8 cellular contexts compared by ENCODE assay signal in genomic region chr2:95115418-95115817, GRCh38. TPM values are rescaled to one million over a fixed set of nuclear protein-coding genes. Genes with fewer than 3 reads are reported as not detected.
DNase-seq lines count a peak whose midpoint lies in the region; ATAC-seq, FAIRE-seq and TF ChIP-seq lines count a peak whose summit lies in the region.

No MANE protein-coding gene starts in this region.

- no peaks in the 10 kb centered on the region for H4K20me1 ChIP-seq in endothelial cell of umbilical vein (replicated peaks; ENCODE audit: control insufficient read depth, extremely low read depth, insufficient read depth, low read length)

- H3K4me1 ChIP-seq in CD8-positive, alpha-beta T cell (ENCODE audit: insufficient read depth, low read length), result peaks cover 28% of the 10 kb centered on the region
- H3K4me1 ChIP-seq in endothelial cell of umbilical vein (ENCODE audit: control insufficient read depth, extremely low read depth, insufficient read depth, low read length), result peaks cover 3% of the 10 kb centered on the region

- CTCF ChIA-PET in CD8-positive, alpha-beta T cell (lab: Charles Lee), result interaction anchor here (0.6 to 6.5 kb wide), 29 partner anchors 8 to 160 kb away, joined by 3 to 142 read pairs (median 4); partner anchors contain the start of gene MAL
- CTCF ChIA-PET in endothelial cell of umbilical vein (lab: Charles Lee), result interaction anchor here (0.9 to 1.9 kb wide), 11 partner anchors 9 to 129 kb away, joined by 3 to 17 read pairs (median 7); no protein-coding TSS in a partner anchor

- POLR2A ChIA-PET in CD8-positive, alpha-beta T cell (lab: Charles Lee), result interaction anchor here (0.6 to 1.6 kb wide), 8 partner anchors 13 to 93 kb away, joined by 3 to 10 read pairs (median 5); partner anchors contain the start of gene ZNF514
- POLR2A ChIA-PET in endothelial cell of umbilical vein (lab: Charles Lee), result no interaction called here

- TF ChIP-seq POLR2A in endothelial cell of umbilical vein (IDR thresholded peaks at IDR 0.05; ENCODE audit: low read depth, low read length), result no peak

- no peak overlapping the region for H3K9ac ChIP-seq in endothelial cell of umbilical vein (replicated peaks; ENCODE audit: extremely low read depth, insufficient read depth, low read length)

- ATAC-seq in CD8-positive, alpha-beta T cell, result peak; percentile 97
- peak; percentile 96 for ATAC-seq in GM19372 (IDR thresholded peaks at IDR 0.05; ENCODE audit: low read depth, unreplicated experiment)
- peak; percentile 93 for ATAC-seq in HG03442 (IDR thresholded peaks at IDR 0.05; ENCODE audit: unreplicated experiment)
- ATAC-seq in naive B cell (ENCODE audit: low read depth in 2 of 2), result peak; percentile 77 to 89

- DNase-seq in CD8-positive, alpha-beta T cell, result peak; percentile 46 to 82 (median 74)
- peak; percentile 21 for DNase-seq in NCI-H82 treated with DMSO at 0.1 percent for 48 hours (lab: John Stamatoyannopoulos, UW; ENCODE audit: unreplicated experiment)
- DNase-seq in activated CD8-positive, alpha-beta memory T cell treated with anti-CD3 and anti-CD28 coated beads for 48 hours (ENCODE audit: low read depth in 2 of 3, low spot score in 2 of 3), result peak in 2 of 3 experiments; percentile 18 to 28
- peak; percentile 64 for DNase-seq in endothelial cell of umbilical vein (ENCODE audit: low read depth, low spot score)
- peak; percentile 35 for DNase-seq in naive B cell
- DNase-seq in stimulated activated CD8-positive, alpha-beta memory T cell treated with anti-CD3 and anti-CD28 coated beads, Interleukin-7, amount 100 ng/mL, for 48 hours (ENCODE audit: extremely low read depth in 1 of 2, low read depth in 1 of 2), result peak; percentile 31 to 61

- H3K36me3 ChIP-seq in CD8-positive, alpha-beta T cell (ENCODE audit: insufficient read depth, low read length), result peaks cover 26% of the 10 kb centered on the region
- peaks cover 0 to 5% of the 10 kb centered on the region in 2 experiments for H3K36me3 ChIP-seq in endothelial cell of umbilical vein (ENCODE audit: control insufficient read depth in 2 of 2, extremely low read depth in 1 of 2, insufficient read depth in 2 of 2, low read length in 2 of 2)

- H3K27me3 Mint-ChIP-seq in CD8-positive, alpha-beta T cell (ENCODE audit: low read depth), result no peaks in the 10 kb centered on the region
- no peaks in the 10 kb centered on the region for H3K27me3 Mint-ChIP-seq in naive B cell

- peak; percentile 80 for FAIRE-seq in endothelial cell of umbilical vein (lab: Jason Lieb, UNC)

- H3K27me3 ChIP-seq in CD8-positive, alpha-beta T cell (ENCODE audit: insufficient read depth, low read length), result no peaks in the 10 kb centered on the region
- no peaks in the 10 kb centered on the region for H3K27me3 ChIP-seq in endothelial cell of umbilical vein (ENCODE audit: control insufficient read depth in 2 of 2, insufficient read depth in 2 of 2, low read length in 2 of 2)

- no TSS peak for BruUV-seq in endothelial cell of umbilical vein (replicated peaks; lab: Mats Ljungman, UMichigan)

- H3K9me1 ChIP-seq in endothelial cell of umbilical vein (replicated peaks; ENCODE audit: control insufficient read depth, extremely low read depth, insufficient read depth, low read length), result no peaks in the 10 kb centered on the region

- peaks cover 42% of the 10 kb centered on the region for H3K4me1 Mint-ChIP-seq in CD8-positive, alpha-beta T cell (ENCODE audit: low read depth)
- H3K4me1 Mint-ChIP-seq in naive B cell, result peaks cover 19 to 35% (median 24%) of the 10 kb centered on the region in 3 donors

- TF ChIP-seq CTCF in CD8-positive, alpha-beta T cell (IDR thresholded peaks at IDR 0.05), result peak; percentile 90
- TF ChIP-seq CTCF in endothelial cell of umbilical vein (IDR thresholded peaks at IDR 0.05; ENCODE audit: extremely low read depth in 1 of 2, insufficient read depth in 1 of 2, low read depth in 1 of 2, low read length in 2 of 2), result peak; percentile 79 to 80

- H3K27ac ChIP-seq in CD8-positive, alpha-beta T cell (ENCODE audit: low read depth, low read length), result no peak overlapping the region
- no peak overlapping the region for H3K27ac ChIP-seq in endothelial cell of umbilical vein (ENCODE audit: insufficient read depth, low read depth, low read length)

- dilution Hi-C loops in endothelial cell of umbilical vein (cut with MboI; ENCODE audit: extremely low pct_ligation_motif_present, low sequenced_read_pairs), result no loop called here

- no peak overlapping the region for H3K4me3 ChIP-seq in CD8-positive, alpha-beta T cell (ENCODE audit: low read depth, low read length)
- H3K4me3 ChIP-seq in endothelial cell of umbilical vein (replicated peaks in 1 of 3; ENCODE audit: insufficient read depth in 1 of 3, low read depth in 1 of 3, low read length in 3 of 3), result no peak overlapping the region

- peaks cover 36% of the 10 kb centered on the region for H3K79me2 ChIP-seq in endothelial cell of umbilical vein (ENCODE audit: control insufficient read depth, insufficient read depth, low read length)

- no peaks in the 10 kb centered on the region for H3K9me3 Mint-ChIP-seq in CD8-positive, alpha-beta T cell
- no peaks in the 10 kb centered on the region for H3K9me3 Mint-ChIP-seq in naive B cell

- intact Hi-C loops in CD8-positive, alpha-beta T cell (cut with DNase I, micrococcal nuclease), result loop anchor here (1.0 to 10.0 kb wide), 5 partner anchors 37 to 241 kb away; partner anchors contain the start of gene TEKT4 (in 2 of the 2)
- intact Hi-C loops in endothelial cell of umbilical vein (cut with micrococcal nuclease), result loop anchor here (1.0 kb wide), 3 partner anchors 39 to 129 kb away; no protein-coding TSS in a partner anchor

- peak overlapping the region; percentile 28 for H3K27ac Mint-ChIP-seq in CD8-positive, alpha-beta T cell
- peak overlapping the region in 2 of 6 donors; percentile 18 to 22 for H3K27ac Mint-ChIP-seq in naive B cell

- H3K4me3 Mint-ChIP-seq in CD8-positive, alpha-beta T cell, result no peak overlapping the region
- H3K4me3 Mint-ChIP-seq in naive B cell, result peak overlapping the region in 1 of 8 donors; percentile 75

- no peak overlapping the region for H2AFZ ChIP-seq in endothelial cell of umbilical vein (ENCODE audit: low read depth, low read length)

- no peaks in the 10 kb centered on the region for H3K9me3 ChIP-seq in CD8-positive, alpha-beta T cell (ENCODE audit: low read length)
- H3K9me3 ChIP-seq in endothelial cell of umbilical vein (replicated peaks; ENCODE audit: control insufficient read depth, insufficient read depth, low read length), result no peaks in the 10 kb centered on the region

- no peak overlapping the region for H3K4me2 ChIP-seq in endothelial cell of umbilical vein (ENCODE audit: insufficient read depth, low read length)

- peaks cover 47% of the 10 kb centered on the region for H3K36me3 Mint-ChIP-seq in CD8-positive, alpha-beta T cell
- peaks cover 8 to 9% of the 10 kb centered on the region in 2 donors for H3K36me3 Mint-ChIP-seq in naive B cell

TF ChIP-seq in endothelial cell of umbilical vein, 7 proteins besides CTCF, POLR2A, EP300 and RAD21 (continues in another document):
- TF ChIP-seq JUN (IDR thresholded peaks at IDR 0.05; ENCODE audit: borderline replicate concordance, insufficient read depth, insufficient read length, low read depth), result no peak
- no peak for TF ChIP-seq EZH2 (IDR thresholded peaks at IDR 0.05; ENCODE audit: borderline replicate concordance, low read depth, low read length, severe bottlenecking)
- TF ChIP-seq FOS (IDR thresholded peaks at IDR 0.05; ENCODE audit: borderline replicate concordance, insufficient read depth, low read length), result no peak
- no peak for TF ChIP-seq MYC (IDR thresholded peaks at IDR 0.05; ENCODE audit: low read depth, low read length)
- no peak for TF ChIP-seq POLR2AphosphoS5 (IDR thresholded peaks at IDR 0.05; ENCODE audit: insufficient read depth, low read depth, low read length)
- no peak for TF ChIP-seq MAX (IDR thresholded peaks at IDR 0.05; ENCODE audit: insufficient read depth, insufficient read length)

RNA-seq across cellular contexts. Expression of gene MRPS5, which starts 6.2 kb away (rescaled TPM):
- total RNA-seq in CD8-positive, alpha-beta T cell, result 10 to 100 TPM; 20.0 to 21.3 TPM
- 59.7 and 62.8 TPM in 2 replicates for total RNA-seq in endothelial cell of umbilical vein
- 45.7 and 50.5 TPM in 2 replicates for polyA plus RNA-seq in endothelial cell of umbilical vein
- polyA plus RNA-seq in endothelial cell of umbilical vein (2011; cell fraction: cytosol; rRNA removed), result 43.5 and 45.9 TPM in 2 replicates
- polyA plus RNA-seq in endothelial cell of umbilical vein (2011; cell fraction: nucleus; rRNA removed), result 92.5 and 128 TPM in 2 replicates
- polyA plus RNA-seq in endothelial cell of umbilical vein (2012), result 62.3 and 65.0 TPM in 2 replicates
- polyA minus RNA-seq in endothelial cell of umbilical vein, result 43.2 and 52.7 TPM in 2 replicates
- 34.9 TPM for polyA minus RNA-seq in endothelial cell of umbilical vein (2011; cell fraction: cytosol; rRNA and poly(A)+ RNA removed)
- polyA minus RNA-seq in endothelial cell of umbilical vein (2011; cell fraction: nucleus; rRNA and poly(A)+ RNA removed), result 33.6 and 39.9 TPM in 2 replicates
- 10 to 100 TPM; 28.5 to 48.2 (median 35.3) TPM for polyA plus RNA-seq in naive B cell (ENCODE audit: low read depth in 6 of 6)

RNA-seq across cellular contexts. Expression of gene ZNF514, which starts 44.2 kb away (rescaled TPM):
- total RNA-seq in CD8-positive, alpha-beta T cell, result 10 to 100 TPM in 1 of 2 experiments, 1 to 10 TPM in 1; 9.7 to 10.2 TPM
- 9.7 and 11.6 TPM in 2 replicates for total RNA-seq in endothelial cell of umbilical vein
- polyA plus RNA-seq in endothelial cell of umbilical vein (2.9 and 3.9 TPM in 2 replicates), naive B cell (ENCODE audit: low read depth in 6 of 6) (10 to 100 TPM in 3 of 6 donors, 1 to 10 TPM in 3; 6.7 to 11.2 (median 8.9) TPM)
- polyA plus RNA-seq in endothelial cell of umbilical vein (2011; cell fraction: cytosol; rRNA removed), result 3.5 and 3.7 TPM in 2 replicates
- polyA plus RNA-seq in endothelial cell of umbilical vein (2011; cell fraction: nucleus; rRNA removed), result 27.5 and 31.0 TPM in 2 replicates
- polyA plus RNA-seq in endothelial cell of umbilical vein (2012), result 7.2 and 8.1 TPM in 2 replicates
- 6.1 and 7.9 TPM in 2 replicates for polyA minus RNA-seq in endothelial cell of umbilical vein
- polyA minus RNA-seq in endothelial cell of umbilical vein (2011; cell fraction: cytosol; rRNA and poly(A)+ RNA removed), result 1.7 TPM
- 11.7 TPM in 2 replicates for polyA minus RNA-seq in endothelial cell of umbilical vein (2011; cell fraction: nucleus; rRNA and poly(A)+ RNA removed)

RNA-seq across cellular contexts. Expression of gene ZNF2, which starts 50.2 kb away (rescaled TPM):
- total RNA-seq in CD8-positive, alpha-beta T cell, result under 1 TPM; 0.25 to 0.27 TPM
- total RNA-seq in endothelial cell of umbilical vein, result 4.2 and 4.4 TPM in 2 replicates
- polyA plus RNA-seq in endothelial cell of umbilical vein (2.1 and 2.2 TPM in 2 replicates), naive B cell (ENCODE audit: low read depth in 6 of 6) (1 to 10 TPM; 2.4 to 7.3 (median 3.4) TPM)
- polyA plus RNA-seq in endothelial cell of umbilical vein (2011; cell fraction: cytosol; rRNA removed), result 2.0 and 2.2 TPM in 2 replicates
- polyA plus RNA-seq in endothelial cell of umbilical vein (2011; cell fraction: nucleus; rRNA removed), result 1.9 and 2.2 TPM in 2 replicates
- 2.7 and 3.5 TPM in 2 replicates for polyA plus RNA-seq in endothelial cell of umbilical vein (2012)
- polyA minus RNA-seq in endothelial cell of umbilical vein, result 5.9 and 7.7 TPM in 2 replicates
- polyA minus RNA-seq in endothelial cell of umbilical vein (2011; cell fraction: cytosol; rRNA and poly(A)+ RNA removed), result 3.4 TPM
- polyA minus RNA-seq in endothelial cell of umbilical vein (2011; cell fraction: nucleus; rRNA and poly(A)+ RNA removed), result 1.7 TPM in 2 replicates

Comparison
In these comparisons a context has a peak if more than half of its experiments do, and no peak if none do; other contexts are left out.
1. DNase-seq: peak in every context shown above with its lines; median percentile 74 in CD8-positive, alpha-beta T cell; 64 in endothelial cell of umbilical vein; 46 in stimulated activated CD8-positive, alpha-beta memory T cell treated with anti-CD3 and anti-CD28 coated beads, Interleukin-7, amount 100 ng/mL, for 48 hours; 35 in naive B cell; 23 in activated CD8-positive, alpha-beta memory T cell treated with anti-CD3 and anti-CD28 coated beads for 48 hours; 21 in NCI-H82 treated with DMSO at 0.1 percent for 48 hours.